Comparison of ENCODE assay signal across 19 cellular contexts in genomic region chr18:59839931-59840685, GRCh38. TPM values are rescaled to one million over a fixed set of nuclear protein-coding genes. Genes with fewer than 3 reads are reported as not detected.
A peak's percentile ranks its signal among the peaks of the same experiment; 100 is the strongest.
DNase-seq lines count a peak whose midpoint lies in the region; ATAC-seq and TF ChIP-seq lines count a peak whose summit lies in the region.
"Had no signal": no experiment of that assay in that cellular context is flagged by ENCODE, and none has a peak within 500 bp of the region (broad histone marks: within the 10 kb centered on the region; RNA-seq: fewer than 3 reads in every experiment).

No MANE protein-coding gene starts in this region.

- H3K9ac ChIP-seq in PC-3 (ENCODE audit: low read length) (no peak overlapping the region), endodermal cell (ENCODE audit: extremely low read depth, low read length, poor library complexity, severe bottlenecking) (no peak overlapping the region)

- BruUV-seq in PC-3 (replicated peaks; lab: Mats Ljungman, UMichigan): no TSS peak

- TF ChIP-seq CTCF in GM12873 (IDR thresholded peaks at IDR 0.05; ENCODE audit: insufficient read depth, low read depth, low read length, missing control alignments): peak; percentile 9
- TF ChIP-seq CTCF in PC-3 (conservative IDR thresholded peaks at IDR 0.05; ENCODE audit: low read depth, low read length): peak; percentile 53
- peak; percentile 41 for TF ChIP-seq CTCF in endodermal cell (conservative IDR thresholded peaks at IDR 0.05)
- TF ChIP-seq CTCF in osteocyte (IDR thresholded peaks at IDR 0.05): peak; percentile 38

- H3K27me3 ChIP-seq in PC-3 (ENCODE audit: low read length) (no peaks in the 10 kb centered on the region), endodermal cell (ENCODE audit: control insufficient read depth, insufficient read depth, low read length, poor library complexity, severe bottlenecking) (no peaks in the 10 kb centered on the region)

- CTCF ChIA-PET in PC-3 (lab: Charles Lee): interaction anchor here (0.6 to 2.1 kb wide), 4 partner anchors 45 to 75 kb away, joined by 3 to 18 read pairs (median 4); partner anchors contain the start of gene PMAIP1

- H3K36me3 ChIP-seq in PC-3 (ENCODE audit: low read depth, low read length) (no peaks in the 10 kb centered on the region), endodermal cell (ENCODE audit: control insufficient read depth, insufficient read depth, low read length) (no peaks in the 10 kb centered on the region)
- H3K36me3 ChIP-seq: heart right ventricle had no signal

- DNase-seq in PC-3: peak; percentile 36
- no peak for DNase-seq in endodermal cell
- DNase-seq in osteocyte (ENCODE audit: extremely low spot score, unreplicated experiment): no peak
- DNase-seq in NCI-H1436 (lab: John Stamatoyannopoulos, UW): no peak
- DNase-seq in stimulated activated CD4-positive, alpha-beta T cell treated with anti-CD3 and anti-CD28 coated beads, Interleukin-4, amount 100 ng/mL, for 1 hour: no peak
- no peak for DNase-seq in NK-92 (lab: John Stamatoyannopoulos, UW; ENCODE audit: unreplicated experiment)
- DNase-seq: activated B cell treated with CpG ODN at 0.5 μM for 24 hours; activated CD8-positive, alpha-beta memory T cell treated with anti-CD3 and anti-CD28 coated beads, Interleukin-2, amount 10 ng/mL, durations not matched to agents 7 days and 5 days; activated naive CD4-positive, alpha-beta T cell treated with anti-CD3 and anti-CD28 coated beads for 36 hours; CD8-positive, alpha-beta T cell; heart right ventricle; left cardiac atrium; NCI-H1105 treated with DMSO at 0.1 percent for 48 hours; NCI-H446 treated with DMSO at 0.1 percent for 48 hours; right cardiac atrium; stimulated activated CD4-positive, alpha-beta T cell treated with anti-CD3 and anti-CD28 coated beads, Interleukin-4, amount 100 ng/mL, for 24 hours had no signal

- H4K20me1 ChIP-seq in PC-3 (ENCODE audit: low read length): no peaks in the 10 kb centered on the region

- H3K36me3 Mint-ChIP-seq in endodermal cell (ENCODE audit: low read depth) (no peaks in the 10 kb centered on the region), osteocyte (ENCODE audit: unreplicated experiment) (no peaks in the 10 kb centered on the region)
- H3K36me3 Mint-ChIP-seq: activated CD8-positive, alpha-beta memory T cell treated with anti-CD3 and anti-CD28 coated beads, Interleukin-2, amount 10 ng/mL, durations not matched to agents 7 days and 5 days; CD8-positive, alpha-beta T cell had no signal

- H3K4me1 ChIP-seq in PC-3 (ENCODE audit: insufficient read depth, low read length) (peaks cover 12% of the 10 kb centered on the region), endodermal cell (ENCODE audit: control insufficient read depth, insufficient read depth, low read length) (peaks cover 5% of the 10 kb centered on the region)

- H3K79me2 ChIP-seq in PC-3 (ENCODE audit: low read length): no peaks in the 10 kb centered on the region

- H3K27ac ChIP-seq in PC-3 (ENCODE audit: low read length) (no peak overlapping the region), endodermal cell (ENCODE audit: low read depth, low read length) (no peak overlapping the region)
- H3K27ac ChIP-seq: heart right ventricle had no signal

- H3K9me3 ChIP-seq in PC-3 (ENCODE audit: low read length) (no peaks in the 10 kb centered on the region), endodermal cell (ENCODE audit: control insufficient read depth, low read length) (no peaks in the 10 kb centered on the region)
- H3K9me3 ChIP-seq: heart right ventricle had no signal

- H3K9me3 Mint-ChIP-seq in endodermal cell (no peaks in the 10 kb centered on the region), osteocyte (ENCODE audit: unreplicated experiment) (no peaks in the 10 kb centered on the region)
- H3K9me3 Mint-ChIP-seq: activated B cell treated with CpG ODN at 0.5 μM for 24 hours; activated naive CD4-positive, alpha-beta T cell treated with anti-CD3 and anti-CD28 coated beads for 36 hours; CD8-positive, alpha-beta T cell had no signal

- H3K27ac Mint-ChIP-seq in endodermal cell (peak overlapping the region; percentile 2), osteocyte (ENCODE audit: unreplicated experiment) (no peak overlapping the region)
- H3K27ac Mint-ChIP-seq: activated B cell treated with CpG ODN at 0.5 μM for 24 hours; activated CD8-positive, alpha-beta memory T cell treated with anti-CD3 and anti-CD28 coated beads, Interleukin-2, amount 10 ng/mL, durations not matched to agents 7 days and 5 days; activated naive CD4-positive, alpha-beta T cell treated with anti-CD3 and anti-CD28 coated beads for 36 hours; CD8-positive, alpha-beta T cell had no signal

- H3K4me3 ChIP-seq in PC-3 (ENCODE audit: low read length) (no peak overlapping the region), endodermal cell (ENCODE audit: low read length) (no peak overlapping the region)
- H3K4me3 ChIP-seq: heart right ventricle had no signal

- H3K4me2 ChIP-seq in PC-3 (ENCODE audit: low read length): no peak overlapping the region

- H3K4me1 Mint-ChIP-seq in endodermal cell (peaks cover 26% of the 10 kb centered on the region), osteocyte (ENCODE audit: unreplicated experiment) (peaks cover 6% of the 10 kb centered on the region)

- peak; percentile 28; the same call in 1 of the 2 replicates for ATAC-seq in PC-3
- no peak for ATAC-seq in GM19328 (IDR thresholded peaks at IDR 0.05; ENCODE audit: unreplicated experiment)
- ATAC-seq: activated CD8-positive, alpha-beta memory T cell treated with anti-CD3 and anti-CD28 coated beads, Interleukin-2, amount 10 ng/mL, durations not matched to agents 7 days and 5 days; CD8-positive, alpha-beta T cell; heart right ventricle; left cardiac atrium; Panc1; right cardiac atrium had no signal

- no peak overlapping the region for H2AFZ ChIP-seq in PC-3 (ENCODE audit: low read length)

- no peak overlapping the region for H3K4me3 Mint-ChIP-seq in endodermal cell
- no peak overlapping the region for H3K4me3 Mint-ChIP-seq in osteocyte (ENCODE audit: unreplicated experiment)
- H3K4me3 Mint-ChIP-seq: activated B cell treated with CpG ODN at 0.5 μM for 24 hours; activated CD8-positive, alpha-beta memory T cell treated with anti-CD3 and anti-CD28 coated beads, Interleukin-2, amount 10 ng/mL, durations not matched to agents 7 days and 5 days; activated naive CD4-positive, alpha-beta T cell treated with anti-CD3 and anti-CD28 coated beads for 36 hours; CD8-positive, alpha-beta T cell had no signal

- POLR2A ChIA-PET in PC-3 (lab: Charles Lee; ENCODE audit: unreplicated experiment): interaction anchor here (0.5 to 0.6 kb wide), 3 partner anchors 23 to 127 kb away, joined by 3 to 6 read pairs (median 4); no protein-coding TSS in a partner anchor

- intact Hi-C loops in PC-3 (cut with micrococcal nuclease): loop anchor here (5.0 kb wide), 1 partner anchor 707 kb away; no protein-coding TSS in a partner anchor

- no peaks in the 10 kb centered on the region for H3K9me2 ChIP-seq in PC-3 (replicated peaks; ENCODE audit: low read length)

- H3F3A ChIP-seq in PC-3 (ENCODE audit: low read length, unreplicated experiment): no peaks in the 10 kb centered on the region

- H3K27me3 Mint-ChIP-seq in endodermal cell (ENCODE audit: insufficient read depth) (no peaks in the 10 kb centered on the region), osteocyte (ENCODE audit: unreplicated experiment) (peaks cover 15% of the 10 kb centered on the region)
- H3K27me3 Mint-ChIP-seq: activated B cell treated with CpG ODN at 0.5 μM for 24 hours had no signal

- 77 to 85% methylated on average over 3 to 4 of the region's 5 CpGs for WGBS in endodermal cell (ENCODE audit: insufficient coverage in 1 of 2, insufficient read length in 1 of 2), 2 experiments

RNA-seq across cellular contexts. Expression of gene PMAIP1, which starts 59.7 kb away (rescaled TPM):
- total RNA-seq in PC-3 (2014; rRNA removed) (39.2 and 41.5 TPM in 2 replicates), endodermal cell (100 to 1,000 TPM in 1 of 2 donors, 10 to 100 TPM in 1; 56.6 to 106 TPM), osteocyte (23.0 and 24.4 TPM in 2 replicates)
- polyA plus RNA-seq in endodermal cell (2013, experiment 1 of 2): 17.2 TPM
- 10.3 TPM for polyA plus RNA-seq in endodermal cell (2013, experiment 2 of 2)
